In the genomic region with DNA sequence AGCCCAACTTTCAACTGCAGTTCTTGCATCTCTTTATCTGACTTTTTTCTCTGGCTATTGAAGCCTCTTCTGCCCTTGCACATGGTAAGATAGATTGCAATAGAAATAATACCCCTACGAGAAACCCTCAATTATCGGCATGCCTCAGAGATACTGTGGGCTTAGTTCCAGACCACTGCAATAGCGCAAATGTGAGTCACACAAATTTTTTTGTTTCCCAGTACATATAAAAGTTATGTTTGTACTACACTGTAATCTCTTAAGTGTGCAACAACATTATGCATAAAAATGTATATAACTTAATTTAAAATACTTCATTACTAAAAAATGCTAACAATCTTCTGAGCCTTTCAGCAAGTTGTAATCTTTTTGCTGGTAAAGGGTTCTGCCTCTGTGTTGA, we compare ENCODE assay signal across 20 cellular contexts.
DNase-seq lines count a peak whose midpoint lies in the region; ATAC-seq and TF ChIP-seq lines count a peak whose summit lies in the region.
"Had no signal": no experiment of that assay in that cellular context is flagged by ENCODE, and none has a peak within 500 bp of the region (broad histone marks: within the 10 kb centered on the region; RNA-seq: fewer than 3 reads in every experiment).

No MANE protein-coding gene starts in this region.

- no peaks in the 10 kb centered on the region for H4K20me1 ChIP-seq in fibroblast of lung (ENCODE audit: control insufficient read depth, extremely low read depth, insufficient read depth, low read length)

- no peaks in the 10 kb centered on the region for H3K4me1 ChIP-seq in fibroblast of lung (ENCODE audit: control insufficient read depth, extremely low read depth, insufficient read depth, low read length)

- H3K4me3 ChIP-seq in fibroblast of lung (replicated peaks in 1 of 4; ENCODE audit: control extremely low read depth in 1 of 4, insufficient read depth in 1 of 4, low read depth in 3 of 4, low read length in 4 of 4), result no peak overlapping the region
- H3K4me3 ChIP-seq: GM23338 had no signal

- POLR2A ChIA-PET in naive thymus-derived CD8-positive, alpha-beta T cell (lab: Charles Lee), result no interaction called here

- no peaks in the 10 kb centered on the region for H3K79me2 ChIP-seq in fibroblast of lung (ENCODE audit: control insufficient read depth, insufficient read depth, low read length)

- H3K4me1 Mint-ChIP-seq in naive thymus-derived CD8-positive, alpha-beta T cell, result no peaks in the 10 kb centered on the region
- H3K4me1 Mint-ChIP-seq: GM23338, naive B cell had no signal

- H2AFZ ChIP-seq in fibroblast of lung (ENCODE audit: low read length), result no peak overlapping the region
- H2AFZ ChIP-seq: GM23338 had no signal

- H3K9me3 Mint-ChIP-seq in naive thymus-derived CD8-positive, alpha-beta T cell, result peaks cover 0 to 9% (median 0%) of the 10 kb centered on the region in 9 donors
- H3K9me3 Mint-ChIP-seq: GM23338 had no signal

- peaks cover 0 to 8% (median 0%) of the 10 kb centered on the region in 5 donors for H3K27me3 Mint-ChIP-seq in naive thymus-derived CD8-positive, alpha-beta T cell
- H3K27me3 Mint-ChIP-seq: naive B cell had no signal

- H3K36me3 Mint-ChIP-seq in naive thymus-derived CD8-positive, alpha-beta T cell, result no peaks in the 10 kb centered on the region
- H3K36me3 Mint-ChIP-seq: activated naive CD8-positive, alpha-beta T cell; naive B cell had no signal

- no peaks in the 10 kb centered on the region for H3K9me3 ChIP-seq in fibroblast of lung (ENCODE audit: control insufficient read depth, insufficient read depth, low read depth, low read length)

- no peak for TF ChIP-seq POLR2A in erythroblast (IDR thresholded peaks at IDR 0.05; ENCODE audit: low read length)

- no peak for ATAC-seq in naive thymus-derived CD8-positive, alpha-beta T cell
- ATAC-seq: GM23338, left lobe of liver had no signal

- H3K36me3 ChIP-seq in fibroblast of lung (ENCODE audit: control insufficient read depth, insufficient read depth, low read length), result no peaks in the 10 kb centered on the region

- peak; percentile 27 for DNase-seq in GM04503 (ENCODE audit: low read depth)
- DNase-seq in NCI-H69 (lab: John Stamatoyannopoulos, UW), result peak; percentile 72
- peak; percentile 81 to 90 for DNase-seq in fibroblast of lung (ENCODE audit: low read depth in 2 of 2)
- peak; percentile 70 for DNase-seq in stromal cell of bone marrow (ENCODE audit: low read depth)
- no peak for DNase-seq in erythroblast (lab: John Stamatoyannopoulos, UW)
- DNase-seq in naive thymus-derived CD8-positive, alpha-beta T cell, result no peak
- no peak for DNase-seq in NCI-H146 (lab: John Stamatoyannopoulos, UW)
- DNase-seq: activated T-cell treated with anti-CD3 and anti-CD28 coated beads for 4 hours; Calu3; hypothalamus; Karpas-422; naive B cell; NCI-H187; NCI-H526; stimulated activated CD4-positive, alpha-beta T cell treated with anti-CD3 and anti-CD28 coated beads, Interleukin-2, amount 100 ng/mL, for 24 hours; stimulated activated CD8-positive, alpha-beta memory T cell treated with anti-CD3 and anti-CD28 coated beads, Interleukin-4, amount 100 ng/mL, for 48 hours; T-helper 1 cell had no signal

- H3K4me3 Mint-ChIP-seq in naive thymus-derived CD8-positive, alpha-beta T cell, result no peak overlapping the region
- H3K4me3 Mint-ChIP-seq: activated naive CD8-positive, alpha-beta T cell; GM23338; naive B cell had no signal

- H3K27ac Mint-ChIP-seq in naive thymus-derived CD8-positive, alpha-beta T cell, result no peak overlapping the region
- H3K27ac Mint-ChIP-seq: activated naive CD8-positive, alpha-beta T cell; GM23338; naive B cell had no signal

- no peaks in the 10 kb centered on the region for H3K27me3 ChIP-seq in fibroblast of lung (ENCODE audit: control insufficient read depth, insufficient read depth, low read length)

- no peak overlapping the region for H3K4me2 ChIP-seq in fibroblast of lung (ENCODE audit: extremely low read depth, insufficient read depth, low read length)
- H3K4me2 ChIP-seq: GM23338 had no signal

- H3K9ac ChIP-seq in fibroblast of lung (ENCODE audit: insufficient read depth, low read length), result no peak overlapping the region

- TF ChIP-seq CTCF in fibroblast of lung (conservative IDR thresholded peaks at IDR 0.05 in 1 of 2, IDR thresholded peaks at IDR 0.05 in 1 of 2; ENCODE audit: low read depth in 1 of 2, low read length in 2 of 2), result no peak

- H3K27ac ChIP-seq in fibroblast of lung (ENCODE audit: insufficient read depth, low read length), result no peak overlapping the region

Comparison
In these comparisons a context has a peak if more than half of its experiments do, and no peak if none do; other contexts are left out.
1. DNase-seq: peak in GM04503 (single experiment), NCI-H69 (single experiment), fibroblast of lung (2 of 2) and stromal cell of bone marrow (single experiment); none in erythroblast (0 of 2), naive thymus-derived CD8-positive, alpha-beta T cell (0 of 10) and NCI-H146 (single experiment).